1 cellular context compared by ENCODE assay signal in the genomic region with DNA sequence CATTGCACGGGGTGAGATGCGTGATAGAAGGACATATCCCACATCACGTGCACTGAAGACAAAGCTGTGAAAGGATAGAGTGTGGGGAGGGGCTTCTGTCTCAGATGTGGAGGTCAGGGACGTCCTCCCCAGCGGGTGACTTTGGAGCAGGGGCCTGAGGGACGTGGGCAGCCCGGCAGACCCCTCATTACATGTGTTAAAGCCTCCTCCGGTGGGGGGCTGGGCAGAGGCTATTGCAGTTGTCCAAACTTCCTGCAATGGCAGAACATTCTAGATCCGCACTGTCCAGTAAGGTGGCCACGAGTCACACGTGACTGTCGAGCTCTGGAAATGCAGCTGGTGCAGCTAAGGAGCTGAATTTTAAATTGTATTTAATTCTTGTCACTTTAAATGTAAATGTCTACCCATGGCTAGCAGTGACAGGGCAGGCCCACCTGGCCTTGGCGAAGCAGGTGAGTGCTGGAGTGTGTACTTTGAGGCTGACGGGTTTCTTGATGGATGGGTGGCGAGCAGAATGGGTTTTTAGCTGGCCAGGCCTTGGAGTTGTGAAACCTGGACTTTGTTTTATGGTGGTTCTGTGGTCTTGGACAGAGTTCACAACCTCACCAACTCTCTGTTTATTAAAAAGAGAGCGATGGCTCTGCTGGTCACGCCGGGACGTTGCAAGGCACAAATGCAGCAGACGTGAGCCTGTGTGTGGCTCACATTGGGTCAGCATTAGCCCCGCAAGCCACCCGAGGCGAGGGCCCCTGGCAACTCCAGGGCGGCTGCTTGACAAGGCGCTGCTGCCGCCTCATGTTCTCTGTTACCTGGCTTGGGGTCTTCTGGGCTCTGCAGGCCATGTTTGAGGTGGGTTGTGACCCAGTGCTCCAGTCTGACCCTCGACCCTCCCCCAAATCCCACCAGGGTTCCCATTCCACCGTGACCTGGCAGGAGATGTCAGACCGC.
TF ChIP-seq lines count a peak whose summit lies in the region.

No MANE protein-coding gene starts in this region.

TF ChIP-seq in liver, 16 proteins besides CTCF, POLR2A, EP300 and RAD21:
- TF ChIP-seq EGR1 (IDR thresholded peaks at IDR 0.05; ENCODE audit: low read depth in 2 of 2) (peak in 1 of 2 donors; percentile 11), SP1 (IDR thresholded peaks at IDR 0.05) (peak; percentile 81), YY1 (IDR thresholded peaks at IDR 0.05) (peak; percentile 63), JUND (IDR thresholded peaks at IDR 0.05) (peak in 1 of 2 donors; percentile 43), HNF4A (conservative IDR thresholded peaks at IDR 0.05) (peak; percentile 79 to 83), RXRA (IDR thresholded peaks at IDR 0.05) (peak; percentile 78 to 81)
- TF ChIP-seq, protein P1, sequence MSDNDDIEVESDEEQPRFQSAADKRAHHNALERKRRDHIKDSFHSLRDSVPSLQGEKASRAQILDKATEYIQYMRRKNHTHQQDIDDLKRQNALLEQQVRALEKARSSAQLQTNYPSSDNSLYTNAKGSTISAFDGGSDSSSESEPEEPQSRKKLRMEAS (IDR thresholded peaks at IDR 0.05), result peak; percentile 75
